Comparison of ENCODE assay signal across 1 cellular context in genomic region chr15:65189102-65189740, GRCh38.
TF ChIP-seq lines count a peak whose summit lies in the region.

No MANE protein-coding gene starts in this region.

TF ChIP-seq in HepG2, 621 proteins besides CTCF, POLR2A, EP300 and RAD21 (continues in another document):
- TF ChIP-seq ZNF891 (CRISPR knock-in tag; IDR thresholded peaks at IDR 0.05) (no peak), MYC (CRISPR knock-in tag; IDR thresholded peaks at IDR 0.05; ENCODE audit: borderline replicate concordance) (no peak), ZNF577 (CRISPR knock-in tag; IDR thresholded peaks at IDR 0.05; ENCODE audit: borderline replicate concordance, low read depth) (no peak), ZNF280D (CRISPR knock-in tag; IDR thresholded peaks at IDR 0.05) (no peak), GZF1 (CRISPR knock-in tag; IDR thresholded peaks at IDR 0.05) (no peak), HOXA7 (CRISPR knock-in tag; IDR thresholded peaks at IDR 0.05) (no peak), THAP11 (CRISPR knock-in tag; IDR thresholded peaks at IDR 0.05) (peak; percentile 47; the same call in 1 of the 2 replicates), TCF7L2 (IDR thresholded peaks at IDR 0.05; ENCODE audit: low read depth, low read length) (no peak), HDAC2 (CRISPR knock-in tag; IDR thresholded peaks at IDR 0.05) (no peak), ZNF567 (CRISPR knock-in tag; IDR thresholded peaks at IDR 0.05; ENCODE audit: borderline replicate concordance) (no peak), MED1 (CRISPR knock-in tag; IDR thresholded peaks at IDR 0.05) (no peak), ZSCAN12 (CRISPR knock-in tag; IDR thresholded peaks at IDR 0.05) (no peak), SIN3B (IDR thresholded peaks at IDR 0.05; ENCODE audit: low read length) (no peak), TAF1 (CRISPR knock-in tag; IDR thresholded peaks at IDR 0.05) (no peak), ZNF747 (CRISPR knock-in tag; IDR thresholded peaks at IDR 0.05; ENCODE audit: borderline replicate concordance) (no peak), AKAP8 (CRISPR knock-in tag; IDR thresholded peaks at IDR 0.05) (no peak), TRIM22 (IDR thresholded peaks at IDR 0.05) (no peak), ARNTL (CRISPR knock-in tag; IDR thresholded peaks at IDR 0.05) (no peak), PLSCR1 (CRISPR knock-in tag; IDR thresholded peaks at IDR 0.05; ENCODE audit: borderline replicate concordance) (no peak), HIC2 (CRISPR knock-in tag; IDR thresholded peaks at IDR 0.05; ENCODE audit: low read depth) (no peak), FUBP1 (CRISPR knock-in tag; IDR thresholded peaks at IDR 0.05; ENCODE audit: borderline replicate concordance) (no peak), NFIB (CRISPR knock-in tag; IDR thresholded peaks at IDR 0.05; ENCODE audit: borderline replicate concordance) (no peak), ZNF234 (CRISPR knock-in tag; conservative IDR thresholded peaks at IDR 0.05) (no peak), ZNF292 (CRISPR knock-in tag; IDR thresholded peaks at IDR 0.05; ENCODE audit: borderline replicate concordance, low read depth) (no peak), ZSCAN25 (CRISPR knock-in tag; IDR thresholded peaks at IDR 0.05) (no peak), NCOR1 (IDR thresholded peaks at IDR 0.05; ENCODE audit: borderline replicate concordance, low read length) (no peak), HNRNPUL1 (IDR thresholded peaks at IDR 0.05; ENCODE audit: low read depth, low read length) (no peak), ZNF510 (CRISPR knock-in tag; IDR thresholded peaks at IDR 0.05; ENCODE audit: low read depth) (no peak), SAP130 (CRISPR knock-in tag; IDR thresholded peaks at IDR 0.05; ENCODE audit: low read depth) (peak; percentile 27; the same call in 1 of the 2 replicates), ZNF580 (CRISPR knock-in tag; IDR thresholded peaks at IDR 0.05; ENCODE audit: borderline replicate concordance, low read depth) (no peak), SSRP1 (CRISPR knock-in tag; IDR thresholded peaks at IDR 0.05) (no peak), ISX (CRISPR knock-in tag; conservative IDR thresholded peaks at IDR 0.05) (no peak), THYN1 (CRISPR knock-in tag; IDR thresholded peaks at IDR 0.05; ENCODE audit: borderline replicate concordance, low read depth) (no peak), KLF12 (CRISPR knock-in tag; IDR thresholded peaks at IDR 0.05; ENCODE audit: borderline replicate concordance) (no peak), IRF9 (CRISPR knock-in tag; IDR thresholded peaks at IDR 0.05; ENCODE audit: borderline replicate concordance) (no peak), THRA (CRISPR knock-in tag; IDR thresholded peaks at IDR 0.05; ENCODE audit: borderline replicate concordance) (no peak), NR2F1 (CRISPR knock-in tag; IDR thresholded peaks at IDR 0.05) (no peak), ZNF614 (CRISPR knock-in tag; IDR thresholded peaks at IDR 0.05; ENCODE audit: borderline replicate concordance) (peak; percentile 64; the same call in 1 of the 2 replicates), TBP (CRISPR knock-in tag; IDR thresholded peaks at IDR 0.05) (no peak), ZFX (CRISPR knock-in tag; IDR thresholded peaks at IDR 0.05; ENCODE audit: low read depth) (no peak), SNAI1 (CRISPR knock-in tag; IDR thresholded peaks at IDR 0.05; ENCODE audit: borderline replicate concordance) (no peak), SMC3 (IDR thresholded peaks at IDR 0.05; ENCODE audit: low read length) (peak; percentile 82), LBX2 (CRISPR knock-in tag; IDR thresholded peaks at IDR 0.05; ENCODE audit: borderline replicate concordance) (no peak), TAF15 (IDR thresholded peaks at IDR 0.05; ENCODE audit: low read depth, low read length, poor library complexity, severe bottlenecking) (no peak), LCORL (IDR thresholded peaks at IDR 0.05) (no peak), LCORL (CRISPR knock-in tag; IDR thresholded peaks at IDR 0.05) (no peak), TEAD3 (CRISPR knock-in tag; optimal IDR thresholded peaks at IDR 0.05; ENCODE audit: borderline replicate concordance) (peak; percentile 29), PREB (CRISPR knock-in tag; IDR thresholded peaks at IDR 0.05) (no peak), ZNF607 (CRISPR knock-in tag; IDR thresholded peaks at IDR 0.05; ENCODE audit: borderline replicate concordance) (no peak), ZFP37 (CRISPR knock-in tag; IDR thresholded peaks at IDR 0.05; ENCODE audit: borderline replicate concordance) (no peak)
